Comparison of ENCODE assay signal across 16 cellular contexts in the genomic region with DNA sequence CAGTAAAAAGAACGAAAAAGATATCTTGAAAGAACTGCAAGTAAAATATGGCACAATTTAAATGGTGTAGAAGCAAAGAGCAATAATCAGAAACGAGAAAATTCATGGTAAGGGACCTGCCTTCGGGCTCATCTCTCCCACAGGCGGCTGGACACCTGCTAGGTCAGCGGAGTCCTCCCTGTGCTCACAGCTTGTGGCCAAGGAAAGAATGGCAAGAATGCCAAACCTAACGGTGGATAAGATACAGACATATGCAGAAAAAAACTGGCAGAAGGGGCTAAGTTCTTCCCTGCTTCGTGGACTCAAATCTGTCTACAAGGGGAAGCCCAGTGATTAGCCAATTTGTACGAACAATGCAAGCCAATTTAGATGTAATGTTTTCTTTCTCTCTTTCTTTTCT.
"Had no signal": no experiment of that assay in that cellular context is flagged by ENCODE, and none has a peak within 500 bp of the region (broad histone marks: within the 10 kb centered on the region; RNA-seq: fewer than 3 reads in every experiment).

No MANE protein-coding gene starts in this region.

- H3K27ac Mint-ChIP-seq: activated CD4-positive, alpha-beta memory T cell treated with anti-CD3 and anti-CD28 coated beads for 36 hours; activated naive CD8-positive, alpha-beta T cell treated with anti-CD3 and anti-CD28 coated beads for 36 hours had no signal

- H3K4me3 ChIP-seq: cardiac muscle cell, esophagus squamous epithelium, right atrium auricular region, stomach, thoracic aorta, vagina had no signal

- DNase-seq: activated CD4-positive, alpha-beta memory T cell treated with anti-CD3 and anti-CD28 coated beads for 36 hours; activated gamma-delta T cell; activated naive CD8-positive, alpha-beta T cell treated with anti-CD3 and anti-CD28 coated beads for 36 hours; activated T-cell treated with anti-CD3 and anti-CD28 coated beads, Interleukin-2, amount 50 U/mL, for 4 hours; aorta; esophagus squamous epithelium; foreskin fibroblast; glutamatergic neuron; left ventricle myocardium superior; small intestine; stomach had no signal

- H3K4me1 Mint-ChIP-seq: activated naive CD8-positive, alpha-beta T cell treated with anti-CD3 and anti-CD28 coated beads for 36 hours had no signal

- H3K27me3 Mint-ChIP-seq: activated CD4-positive, alpha-beta memory T cell treated with anti-CD3 and anti-CD28 coated beads for 36 hours; activated naive CD8-positive, alpha-beta T cell treated with anti-CD3 and anti-CD28 coated beads for 36 hours had no signal

- H3K4me1 ChIP-seq: esophagus squamous epithelium, right atrium auricular region, stomach, vagina had no signal

- H3K36me3 ChIP-seq: cardiac muscle cell, esophagus squamous epithelium, right atrium auricular region, stomach, thoracic aorta, vagina had no signal

- H3K27ac ChIP-seq: cardiac muscle cell, esophagus squamous epithelium, right atrium auricular region, stomach, thoracic aorta, vagina had no signal

- ATAC-seq: activated T-cell treated with anti-CD3 and anti-CD28 coated beads, Interleukin-2, amount 50 U/mL, for 4 hours; left ventricle myocardium superior had no signal

- FAIRE-seq: keratinocyte, small intestine had no signal

- H3K9me3 ChIP-seq: esophagus squamous epithelium, right atrium auricular region, stomach, thoracic aorta, vagina had no signal

- H3K27me3 ChIP-seq: cardiac muscle cell, esophagus squamous epithelium, right atrium auricular region, stomach, vagina had no signal

- H3K4me3 Mint-ChIP-seq: activated CD4-positive, alpha-beta memory T cell treated with anti-CD3 and anti-CD28 coated beads for 36 hours; activated naive CD8-positive, alpha-beta T cell treated with anti-CD3 and anti-CD28 coated beads for 36 hours; activated T-cell treated with anti-CD3 and anti-CD28 coated beads, Interleukin-2, amount 50 U/mL, for 4 hours had no signal

- H3K9me3 Mint-ChIP-seq: activated naive CD8-positive, alpha-beta T cell treated with anti-CD3 and anti-CD28 coated beads for 36 hours; activated T-cell treated with anti-CD3 and anti-CD28 coated beads, Interleukin-2, amount 50 U/mL, for 4 hours had no signal

- H3K36me3 Mint-ChIP-seq: activated CD4-positive, alpha-beta memory T cell treated with anti-CD3 and anti-CD28 coated beads for 36 hours; activated naive CD8-positive, alpha-beta T cell treated with anti-CD3 and anti-CD28 coated beads for 36 hours had no signal
